In the genomic region with DNA sequence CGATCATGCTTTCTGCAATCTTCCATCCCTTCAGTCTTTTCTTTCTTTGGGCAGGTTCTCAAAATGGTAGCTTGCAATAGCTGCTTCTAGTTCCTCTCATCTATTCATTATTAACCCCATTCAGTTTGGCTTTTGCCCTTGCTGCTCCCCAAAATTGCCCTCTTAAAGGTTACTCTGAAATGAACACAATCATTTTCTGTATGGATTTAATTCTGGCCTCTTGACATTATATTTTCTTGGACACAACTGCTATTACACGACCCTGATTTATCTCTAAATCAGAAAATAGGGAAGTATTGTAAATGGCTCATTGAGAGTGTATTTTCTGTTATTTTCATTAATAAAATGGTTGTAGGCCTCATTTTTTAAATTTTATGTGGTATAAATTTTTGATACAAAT, we compare ENCODE assay signal across 9 cellular contexts. TPM values are rescaled to one million over a fixed set of nuclear protein-coding genes. Genes with fewer than 3 reads are reported as not detected.
DNase-seq lines count a peak whose midpoint lies in the region; ATAC-seq and TF ChIP-seq lines count a peak whose summit lies in the region.
"Had no signal": no experiment of that assay in that cellular context is flagged by ENCODE, and none has a peak within 500 bp of the region (broad histone marks: within the 10 kb centered on the region; RNA-seq: fewer than 3 reads in every experiment).

A gene (minus strand): TSS at position 101 of the 400 bp plus-strand sequence. CDS start 8,613 bp downstream, outside the sequence.

- peaks cover 2% of the 10 kb centered on the region for H3K36me3 Mint-ChIP-seq in T-helper 17 cell (ENCODE audit: low read depth)

- H3K9me3 ChIP-seq in DOHH2 (ENCODE audit: control insufficient read depth, insufficient read depth, low read length) (no peaks in the 10 kb centered on the region), T-helper 17 cell (ENCODE audit: control insufficient read depth, low read length, poor library complexity, severe bottlenecking) (no peaks in the 10 kb centered on the region)

- peaks cover 5% of the 10 kb centered on the region for H3K27me3 Mint-ChIP-seq in T-helper 17 cell

- ATAC-seq in T-helper 17 cell: no peak

- peaks cover 23% of the 10 kb centered on the region for H3K4me1 ChIP-seq in DOHH2 (ENCODE audit: control insufficient read depth, low read length)

- H3K4me3 ChIP-seq in DOHH2 (ENCODE audit: low read length) (peak within 1 kb of the TSS; percentile 87), fibroblast of villous mesenchyme (ENCODE audit: low read depth, low read length) (peak within 1 kb of the TSS; percentile 85), retinal pigment epithelial cell (ENCODE audit: low read length) (peak within 1 kb of the TSS; percentile 82)

- H3K9me2 ChIP-seq in DOHH2 (replicated peaks; ENCODE audit: control insufficient read depth, low read length): no peaks in the 10 kb centered on the region

- no peaks in the 10 kb centered on the region for H3K79me2 ChIP-seq in DOHH2 (ENCODE audit: control insufficient read depth, low read length)

- H3K27ac Mint-ChIP-seq in T-helper 17 cell: peak within 1 kb of the TSS; percentile 96

- peak within 1 kb of the TSS; percentile 75 for H3K27ac ChIP-seq in DOHH2 (ENCODE audit: low read depth, low read length)

- H3F3A ChIP-seq in DOHH2 (ENCODE audit: control insufficient read depth, insufficient read depth): peaks cover 7% of the 10 kb centered on the region; the same call in 1 of the 2 replicates

- no peak for TF ChIP-seq CTCF in DOHH2 (IDR thresholded peaks at IDR 0.05; ENCODE audit: low read depth, low read length, poor library complexity, severe bottlenecking)
- no peak for TF ChIP-seq CTCF in fibroblast of villous mesenchyme (IDR thresholded peaks at IDR 0.05; ENCODE audit: insufficient read depth, low read depth, low read length)
- TF ChIP-seq CTCF in retinal pigment epithelial cell (conservative IDR thresholded peaks at IDR 0.05; ENCODE audit: low read depth, low read length): no peak

- peaks cover 19% of the 10 kb centered on the region for H3K4me1 Mint-ChIP-seq in T-helper 17 cell

- H3K4me3 Mint-ChIP-seq in T-helper 17 cell: peak within 1 kb of the TSS; percentile 95

- H3K4me2 ChIP-seq in DOHH2 (ENCODE audit: low read length): peak within 1 kb of the TSS; percentile 81

- no peaks in the 10 kb centered on the region for H4K20me1 ChIP-seq in DOHH2 (ENCODE audit: control insufficient read depth, insufficient read depth, low read depth, low read length)

- H3K36me3 ChIP-seq in DOHH2 (ENCODE audit: control insufficient read depth, low read length): no peaks in the 10 kb centered on the region; the same call in 1 of the 2 replicates

- DNase-seq in T-helper 17 cell: no peak
- DNase-seq in fibroblast of villous mesenchyme (ENCODE audit: low read depth): no peak
- no peak for DNase-seq in retinal pigment epithelial cell (ENCODE audit: low read depth)
- no peak for DNase-seq in stimulated activated naive CD4-positive, alpha-beta T cell treated with Interleukin-2 at 50 U/mL for 16 hours (lab: John Stamatoyannopoulos, UW)
- no peak for DNase-seq in activated gamma-delta T cell treated with Interleukin-2 at 50 U/mL for 16 hours
- DNase-seq in medulla oblongata (ENCODE audit: extremely low spot score): no peak
- DNase-seq in NCI-H2171 (lab: John Stamatoyannopoulos, UW): no peak
- DNase-seq: stimulated activated CD4-positive, alpha-beta T cell treated with anti-CD3 and anti-CD28 coated beads, Interleukin-2, amount 100 ng/mL, for 24 hours had no signal

- no peaks in the 10 kb centered on the region for H3K27me3 ChIP-seq in DOHH2 (ENCODE audit: control insufficient read depth, low read length)

RNA-seq across cellular contexts. Expression of the gene that starts here (rescaled TPM):
- total RNA-seq in T-helper 17 cell: not detected
- not detected in 2 replicates for total RNA-seq in fibroblast of villous mesenchyme
